8 cellular contexts compared by ENCODE assay signal in the genomic region with DNA sequence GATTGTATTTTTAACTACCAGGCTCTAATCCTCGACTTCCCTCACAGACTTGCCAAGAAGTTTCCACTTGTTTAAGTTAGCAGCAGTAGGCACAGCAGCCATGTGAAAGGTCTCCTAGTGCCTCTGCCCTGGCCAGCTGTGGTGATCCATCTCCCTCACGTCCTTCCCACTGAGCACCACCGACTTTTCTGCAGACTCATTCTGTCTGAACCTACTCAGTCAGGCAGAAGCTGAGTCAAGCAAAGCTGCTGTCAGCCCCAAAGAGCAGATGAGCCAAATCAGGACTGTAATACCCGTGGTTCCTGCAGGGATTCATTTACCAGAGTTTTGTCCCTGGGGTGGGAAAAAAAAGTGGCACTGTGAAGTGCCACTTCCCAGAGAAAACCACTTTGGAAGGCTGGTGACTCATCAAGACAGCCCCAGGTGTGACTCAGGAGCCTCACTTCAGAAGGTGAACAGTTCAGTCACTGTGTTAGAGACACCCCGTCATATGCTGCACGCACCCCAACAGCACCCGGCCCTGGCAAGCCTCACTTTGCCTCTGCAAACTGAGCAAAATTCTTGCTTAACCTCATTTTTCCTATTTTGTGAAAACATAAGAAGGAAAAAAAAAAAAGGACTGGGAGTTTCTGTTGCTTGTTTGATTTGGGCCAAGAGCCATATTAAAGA.
DNase-seq lines count a peak whose midpoint lies in the region; ATAC-seq and TF ChIP-seq lines count a peak whose summit lies in the region.

No MANE protein-coding gene starts in this region.

- H3K27me3 Mint-ChIP-seq in activated CD8-positive, alpha-beta memory T cell treated with anti-CD3 and anti-CD28 coated beads, Interleukin-2, amount 10 ng/mL, durations not matched to agents 7 days and 5 days, result peaks cover 28% of the 10 kb centered on the region

- H3K36me3 Mint-ChIP-seq in activated CD8-positive, alpha-beta memory T cell treated with anti-CD3 and anti-CD28 coated beads, Interleukin-2, amount 10 ng/mL, durations not matched to agents 7 days and 5 days, result no peaks in the 10 kb centered on the region

- no peaks in the 10 kb centered on the region for H3K9me3 Mint-ChIP-seq in activated CD8-positive, alpha-beta memory T cell treated with anti-CD3 and anti-CD28 coated beads, Interleukin-2, amount 10 ng/mL, durations not matched to agents 7 days and 5 days (ENCODE audit: low read depth)

- H3K4me1 Mint-ChIP-seq in activated CD8-positive, alpha-beta memory T cell treated with anti-CD3 and anti-CD28 coated beads, Interleukin-2, amount 10 ng/mL, durations not matched to agents 7 days and 5 days, result peaks cover 60% of the 10 kb centered on the region

- no peak overlapping the region for H3K4me3 ChIP-seq in upper lobe of right lung

- no peaks in the 10 kb centered on the region for H3K9me3 ChIP-seq in upper lobe of right lung

- H3K27ac Mint-ChIP-seq in activated CD8-positive, alpha-beta memory T cell treated with anti-CD3 and anti-CD28 coated beads, Interleukin-2, amount 10 ng/mL, durations not matched to agents 7 days and 5 days, result peak overlapping the region; percentile 26

- no peak for TF ChIP-seq CTCF in upper lobe of right lung (IDR thresholded peaks at IDR 0.05)

- no peaks in the 10 kb centered on the region for H3K27me3 ChIP-seq in upper lobe of right lung

- peaks cover 63% of the 10 kb centered on the region for H3K4me1 ChIP-seq in upper lobe of right lung

- intact Hi-C loops in upper lobe of right lung (cut with DNase I), result loop anchor here (5.0 kb wide), 1 partner anchor 70 kb away; no protein-coding TSS in a partner anchor

- no peak overlapping the region for H3K27ac ChIP-seq in upper lobe of right lung

- no peak for ATAC-seq in activated CD8-positive, alpha-beta memory T cell treated with anti-CD3 and anti-CD28 coated beads, Interleukin-2, amount 10 ng/mL, durations not matched to agents 7 days and 5 days
- ATAC-seq in upper lobe of right lung (peak; percentile 89), HG03460 (IDR thresholded peaks at IDR 0.05; ENCODE audit: unreplicated experiment) (no peak), HG03439 (IDR thresholded peaks at IDR 0.05; ENCODE audit: unreplicated experiment) (no peak)

- CTCF ChIA-PET in activated CD8-positive, alpha-beta memory T cell treated with anti-CD3 and anti-CD28 coated beads, Interleukin-2, amount 10 ng/mL, durations not matched to agents 7 days and 5 days (lab: Charles Lee), result interaction anchor here (1.5 to 3.9 kb wide), 3 partner anchors 12 to 136 kb away, joined by 5 to 27 read pairs (median 9); a partner anchor contains a TSS

- DNase-seq in activated CD8-positive, alpha-beta memory T cell treated with anti-CD3 and anti-CD28 coated beads, Interleukin-2, amount 10 ng/mL, durations not matched to agents 7 days and 5 days, result peak; percentile 49
- DNase-seq in activated CD8-positive, alpha-beta memory T cell treated with anti-CD3 and anti-CD28 coated beads for 24 hours, result no peak
- peak; percentile 79 for DNase-seq in astrocyte of the hippocampus (ENCODE audit: low read depth, low spot score)
- DNase-seq in kidney glomerular epithelial cell (lab: John Stamatoyannopoulos, UW), result peak; percentile 77
- no peak for DNase-seq in upper lobe of right lung
- DNase-seq in Kasumi-1 (lab: John Stamatoyannopoulos, UW), result no peak

- H3K36me3 ChIP-seq in upper lobe of right lung, result no peaks in the 10 kb centered on the region

- H3K4me3 Mint-ChIP-seq in activated CD8-positive, alpha-beta memory T cell treated with anti-CD3 and anti-CD28 coated beads, Interleukin-2, amount 10 ng/mL, durations not matched to agents 7 days and 5 days, result no peak overlapping the region

Comparison
In these comparisons a context has a peak if more than half of its experiments do, and no peak if none do; other contexts are left out.
1. DNase-seq: peak in activated CD8-positive, alpha-beta memory T cell treated with anti-CD3 and anti-CD28 coated beads, Interleukin-2, amount 10 ng/mL, durations not matched to agents 7 days and 5 days (single experiment), astrocyte of the hippocampus (single experiment) and kidney glomerular epithelial cell (single experiment); none in activated CD8-positive, alpha-beta memory T cell treated with anti-CD3 and anti-CD28 coated beads for 24 hours (single experiment), upper lobe of right lung (single experiment) and Kasumi-1 (0 of 2).